Comparison of ENCODE assay signal across 8 cellular contexts in genomic region chr9:71766663-71767062, GRCh38. TPM values are rescaled to one million over a fixed set of nuclear protein-coding genes. Genes with fewer than 3 reads are reported as not detected.
A peak's percentile ranks its signal among the peaks of the same experiment; 100 is the strongest.
DNase-seq lines count a peak whose midpoint lies in the region; ATAC-seq and TF ChIP-seq lines count a peak whose summit lies in the region.

No MANE protein-coding gene starts in this region.

- H3K27ac Mint-ChIP-seq in activated T-cell treated with anti-CD3 and anti-CD28 coated beads, Interleukin-2, amount 50 U/mL, for 72 hours, result peak overlapping the region; percentile 97

- peak; percentile 20 to 31 for ATAC-seq in activated T-cell treated with anti-CD3 and anti-CD28 coated beads, Interleukin-2, amount 50 U/mL, for 72 hours (replicated peaks in 1 of 2)
- ATAC-seq in GM21529 (IDR thresholded peaks at IDR 0.05; ENCODE audit: unreplicated experiment) (no peak), GM21786 (IDR thresholded peaks at IDR 0.05; ENCODE audit: unreplicated experiment) (no peak)

- no peaks in the 10 kb centered on the region for H3K9me3 Mint-ChIP-seq in activated T-cell treated with anti-CD3 and anti-CD28 coated beads, Interleukin-2, amount 50 U/mL, for 72 hours

- H3K36me3 ChIP-seq in stomach smooth muscle (ENCODE audit: control insufficient read depth in 2 of 2, insufficient read depth in 2 of 2, low read length in 2 of 2), result no peaks in the 10 kb centered on the region

- H3K36me3 Mint-ChIP-seq in activated T-cell treated with anti-CD3 and anti-CD28 coated beads, Interleukin-2, amount 50 U/mL, for 72 hours (ENCODE audit: insufficient read depth in 2 of 2), result peaks cover 7 to 11% of the 10 kb centered on the region in 2 donors

- H3K4me1 Mint-ChIP-seq in activated T-cell treated with anti-CD3 and anti-CD28 coated beads, Interleukin-2, amount 50 U/mL, for 72 hours (ENCODE audit: low read depth), result peaks cover 59% of the 10 kb centered on the region

- peak overlapping the region; percentile 86 to 97 for H3K4me3 Mint-ChIP-seq in activated T-cell treated with anti-CD3 and anti-CD28 coated beads, Interleukin-2, amount 50 U/mL, for 72 hours

- CTCF ChIA-PET in RWPE1 (lab: Yijun Ruan, JAX), result interaction anchor here (0.5 to 1.4 kb wide), 8 partner anchors 44 to 766 kb away, joined by 3 to 5 read pairs (median 4); no protein-coding TSS in a partner anchor

- H3K9me3 ChIP-seq in iPS-18c (ENCODE audit: control insufficient read depth, insufficient read depth, low read length), result no peaks in the 10 kb centered on the region
- H3K9me3 ChIP-seq in stomach smooth muscle (ENCODE audit: control insufficient read depth in 2 of 2, low read length in 2 of 2), result no peaks in the 10 kb centered on the region

- H3K27ac ChIP-seq in stomach smooth muscle (ENCODE audit: low read length) (no peak overlapping the region), RWPE1 (no peak overlapping the region)

- peak overlapping the region; percentile 96 for H3K4me3 ChIP-seq in iPS-18c (ENCODE audit: insufficient read depth, low read depth, low read length)
- peak overlapping the region; percentile 81 to 89 for H3K4me3 ChIP-seq in stomach smooth muscle (ENCODE audit: low read length in 2 of 2)

- H3K27me3 Mint-ChIP-seq in activated T-cell treated with anti-CD3 and anti-CD28 coated beads, Interleukin-2, amount 50 U/mL, for 72 hours (ENCODE audit: low read depth), result no peaks in the 10 kb centered on the region

- H3K27me3 ChIP-seq in stomach smooth muscle (ENCODE audit: control insufficient read depth in 1 of 2, insufficient read depth in 2 of 2, low read length in 2 of 2), result no peaks in the 10 kb centered on the region

- peak overlapping the region in 1 of 2 donors; percentile 79 for H3K9ac ChIP-seq in stomach smooth muscle (ENCODE audit: low read length in 2 of 2)

- no peak for TF ChIP-seq CTCF in RWPE1 (conservative IDR thresholded peaks at IDR 0.05; ENCODE audit: low read depth)

- peak; percentile 37 for DNase-seq in stimulated activated CD4-positive, alpha-beta T cell treated with anti-CD3 and anti-CD28 coated beads, Interleukin-1b, Interleukin-23, amount 100 ng/mL, for 48 hours
- DNase-seq in stimulated activated CD4-positive, alpha-beta T cell treated with anti-CD3 and anti-CD28 coated beads, Interleukin-2, amount 100 ng/mL, for 48 hours, result no peak
- peak; percentile 46 to 49 for DNase-seq in activated T-cell treated with anti-CD3 and anti-CD28 coated beads, Interleukin-2, amount 50 U/mL, for 72 hours
- DNase-seq in RWPE1 (ENCODE audit: low spot score), result no peak

- POLR2A ChIA-PET in RWPE1 (lab: Yijun Ruan, JAX; ENCODE audit: low non-redundant PET), result interaction anchor here (0.7 kb wide), 1 partner anchor 268 kb away, joined by 3 read pairs; no protein-coding TSS in a partner anchor

- peaks cover 13% of the 10 kb centered on the region for H3K4me1 ChIP-seq in stomach smooth muscle (ENCODE audit: control insufficient read depth, insufficient read depth, low read length)

RNA-seq across cellular contexts. Expression of gene CEMIP2, which starts 1.6 kb away (rescaled TPM):
- total RNA-seq in activated T-cell treated with anti-CD3 and anti-CD28 coated beads, Interleukin-2, amount 50 U/mL, for 72 hours, result 10 to 100 TPM; 46.7 to 62.2 TPM

Comparison
In these comparisons a context has a peak if more than half of its experiments do, and no peak if none do; other contexts are left out.
1. DNase-seq: peak in stimulated activated CD4-positive, alpha-beta T cell treated with anti-CD3 and anti-CD28 coated beads, Interleukin-1b, Interleukin-23, amount 100 ng/mL, for 48 hours (single experiment) and activated T-cell treated with anti-CD3 and anti-CD28 coated beads, Interleukin-2, amount 50 U/mL, for 72 hours (2 of 2); none in stimulated activated CD4-positive, alpha-beta T cell treated with anti-CD3 and anti-CD28 coated beads, Interleukin-2, amount 100 ng/mL, for 48 hours (0 of 2) and RWPE1 (single experiment).
2. ATAC-seq: peak in activated T-cell treated with anti-CD3 and anti-CD28 coated beads, Interleukin-2, amount 50 U/mL, for 72 hours (2 of 2); none in GM21529 (single experiment) and GM21786 (single experiment).